Comparison of ENCODE assay signal across 1 cellular context in the genomic region with DNA sequence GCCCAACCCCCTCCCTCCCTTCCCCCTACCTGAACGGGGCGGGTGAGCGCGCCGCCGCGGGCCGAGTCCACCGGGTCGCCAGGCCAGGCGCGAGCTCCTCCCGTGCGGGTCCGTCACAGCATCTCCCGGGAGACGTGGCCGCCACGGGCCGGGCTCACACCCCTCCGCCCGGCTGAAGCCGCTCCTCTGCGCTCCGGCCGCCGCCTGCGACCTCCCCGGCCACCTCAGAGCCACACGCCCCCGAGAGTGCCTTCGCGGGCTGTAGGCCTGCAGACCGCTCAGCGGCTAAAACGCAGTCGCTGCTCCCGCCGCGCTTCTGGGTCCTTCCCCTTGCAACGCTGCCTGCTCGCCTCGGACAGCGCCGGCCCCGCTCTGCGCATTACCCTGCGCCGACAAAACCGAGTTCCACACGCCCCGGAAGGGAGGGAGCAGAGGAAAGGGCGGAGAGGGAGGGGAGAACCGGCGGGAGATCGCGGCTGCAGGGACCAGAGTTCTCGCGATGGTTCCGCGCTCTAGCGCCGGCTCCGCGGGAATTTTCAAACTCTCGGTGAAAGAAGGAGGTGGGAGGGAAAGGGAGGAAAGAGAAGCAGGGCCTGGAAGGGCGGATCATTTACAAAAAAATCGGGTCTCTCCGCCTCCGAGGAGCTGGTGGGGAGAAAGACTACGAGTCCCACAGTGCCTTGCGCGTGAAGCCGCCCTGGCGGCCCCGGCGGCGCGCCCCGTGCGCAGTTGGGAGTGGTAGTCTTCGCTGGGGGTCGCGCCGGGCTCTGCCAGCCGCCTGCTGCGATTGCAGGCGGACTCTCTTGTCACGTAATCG.
TF ChIP-seq lines count a peak whose summit lies in the region.

A gene with protein sequence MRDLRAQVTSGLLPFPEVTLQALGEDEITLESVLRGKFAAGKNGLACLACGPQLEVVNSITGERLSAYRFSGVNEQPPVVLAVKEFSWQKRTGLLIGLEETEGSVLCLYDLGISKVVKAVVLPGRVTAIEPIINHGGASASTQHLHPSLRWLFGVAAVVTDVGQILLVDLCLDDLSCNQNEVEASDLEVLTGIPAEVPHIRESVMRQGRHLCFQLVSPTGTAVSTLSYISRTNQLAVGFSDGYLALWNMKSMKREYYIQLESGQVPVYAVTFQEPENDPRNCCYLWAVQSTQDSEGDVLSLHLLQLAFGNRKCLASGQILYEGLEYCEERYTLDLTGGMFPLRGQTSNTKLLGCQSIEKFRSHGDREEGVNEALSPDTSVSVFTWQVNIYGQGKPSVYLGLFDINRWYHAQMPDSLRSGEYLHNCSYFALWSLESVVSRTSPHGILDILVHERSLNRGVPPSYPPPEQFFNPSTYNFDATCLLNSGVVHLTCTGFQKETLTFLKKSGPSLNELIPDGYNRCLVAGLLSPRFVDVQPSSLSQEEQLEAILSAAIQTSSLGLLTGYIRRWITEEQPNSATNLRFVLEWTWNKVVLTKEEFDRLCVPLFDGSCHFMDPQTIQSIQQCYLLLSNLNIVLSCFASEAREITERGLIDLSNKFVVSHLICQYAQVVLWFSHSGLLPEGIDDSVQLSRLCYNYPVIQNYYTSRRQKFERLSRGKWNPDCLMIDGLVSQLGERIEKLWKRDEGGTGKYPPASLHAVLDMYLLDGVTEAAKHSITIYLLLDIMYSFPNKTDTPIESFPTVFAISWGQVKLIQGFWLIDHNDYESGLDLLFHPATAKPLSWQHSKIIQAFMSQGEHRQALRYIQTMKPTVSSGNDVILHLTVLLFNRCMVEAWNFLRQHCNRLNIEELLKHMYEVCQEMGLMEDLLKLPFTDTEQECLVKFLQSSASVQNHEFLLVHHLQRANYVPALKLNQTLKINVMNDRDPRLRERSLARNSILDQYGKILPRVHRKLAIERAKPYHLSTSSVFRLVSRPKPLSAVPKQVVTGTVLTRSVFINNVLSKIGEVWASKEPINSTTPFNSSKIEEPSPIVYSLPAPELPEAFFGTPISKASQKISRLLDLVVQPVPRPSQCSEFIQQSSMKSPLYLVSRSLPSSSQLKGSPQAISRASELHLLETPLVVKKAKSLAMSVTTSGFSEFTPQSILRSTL (N-terminal part only) (minus strand): TSS at position 400 of the 817 bp plus-strand sequence. CDS start 13,578 bp downstream, outside the sequence.

TF ChIP-seq in WTC11, 78 proteins besides CTCF, POLR2A, EP300 and RAD21 (continued from another document and continues in another):
- TF ChIP-seq, protein P1, sequence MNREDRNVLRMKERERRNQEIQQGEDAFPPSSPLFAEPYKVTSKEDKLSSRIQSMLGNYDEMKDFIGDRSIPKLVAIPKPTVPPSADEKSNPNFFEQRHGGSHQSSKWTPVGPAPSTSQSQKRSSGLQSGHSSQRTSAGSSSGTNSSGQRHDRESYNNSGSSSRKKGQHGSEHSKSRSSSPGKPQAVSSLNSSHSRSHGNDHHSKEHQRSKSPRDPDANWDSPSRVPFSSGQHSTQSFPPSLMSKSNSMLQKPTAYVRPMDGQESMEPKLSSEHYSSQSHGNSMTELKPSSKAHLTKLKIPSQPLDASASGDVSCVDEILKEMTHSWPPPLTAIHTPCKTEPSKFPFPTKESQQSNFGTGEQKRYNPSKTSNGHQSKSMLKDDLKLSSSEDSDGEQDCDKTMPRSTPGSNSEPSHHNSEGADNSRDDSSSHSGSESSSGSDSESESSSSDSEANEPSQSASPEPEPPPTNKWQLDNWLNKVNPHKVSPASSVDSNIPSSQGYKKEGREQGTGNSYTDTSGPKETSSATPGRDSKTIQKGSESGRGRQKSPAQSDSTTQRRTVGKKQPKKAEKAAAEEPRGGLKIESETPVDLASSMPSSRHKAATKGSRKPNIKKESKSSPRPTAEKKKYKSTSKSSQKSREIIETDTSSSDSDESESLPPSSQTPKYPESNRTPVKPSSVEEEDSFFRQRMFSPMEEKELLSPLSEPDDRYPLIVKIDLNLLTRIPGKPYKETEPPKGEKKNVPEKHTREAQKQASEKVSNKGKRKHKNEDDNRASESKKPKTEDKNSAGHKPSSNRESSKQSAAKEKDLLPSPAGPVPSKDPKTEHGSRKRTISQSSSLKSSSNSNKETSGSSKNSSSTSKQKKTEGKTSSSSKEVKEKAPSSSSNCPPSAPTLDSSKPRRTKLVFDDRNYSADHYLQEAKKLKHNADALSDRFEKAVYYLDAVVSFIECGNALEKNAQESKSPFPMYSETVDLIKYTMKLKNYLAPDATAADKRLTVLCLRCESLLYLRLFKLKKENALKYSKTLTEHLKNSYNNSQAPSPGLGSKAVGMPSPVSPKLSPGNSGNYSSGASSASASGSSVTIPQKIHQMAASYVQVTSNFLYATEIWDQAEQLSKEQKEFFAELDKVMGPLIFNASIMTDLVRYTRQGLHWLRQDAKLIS (CRISPR knock-in tag; IDR thresholded peaks at IDR 0.05; ENCODE audit: borderline replicate concordance) = no peak
- 0 out of 2 replicates have a peak, but pooled peaks have one; percentile 19 for TF ChIP-seq NR1H2 (CRISPR knock-in tag; IDR thresholded peaks at IDR 0.05)
- TF ChIP-seq GTF2I (CRISPR knock-in tag; conservative IDR thresholded peaks at IDR 0.05) = no peak
- 0 out of 2 replicates have a peak, but pooled peaks have one; percentile 77 for TF ChIP-seq NFE2L1 (CRISPR knock-in tag; IDR thresholded peaks at IDR 0.05)
- no peak for TF ChIP-seq SMAD4 (CRISPR knock-in tag; IDR thresholded peaks at IDR 0.05)
- no peak for TF ChIP-seq EMX1 (CRISPR knock-in tag; IDR thresholded peaks at IDR 0.05)
- TF ChIP-seq CREM (CRISPR knock-in tag; IDR thresholded peaks at IDR 0.05) = peak; percentile 85
- TF ChIP-seq ETV6 (CRISPR knock-in tag; IDR thresholded peaks at IDR 0.05) = peak; percentile 90; the same call in 1 of the 2 replicates
- TF ChIP-seq, protein P2, sequence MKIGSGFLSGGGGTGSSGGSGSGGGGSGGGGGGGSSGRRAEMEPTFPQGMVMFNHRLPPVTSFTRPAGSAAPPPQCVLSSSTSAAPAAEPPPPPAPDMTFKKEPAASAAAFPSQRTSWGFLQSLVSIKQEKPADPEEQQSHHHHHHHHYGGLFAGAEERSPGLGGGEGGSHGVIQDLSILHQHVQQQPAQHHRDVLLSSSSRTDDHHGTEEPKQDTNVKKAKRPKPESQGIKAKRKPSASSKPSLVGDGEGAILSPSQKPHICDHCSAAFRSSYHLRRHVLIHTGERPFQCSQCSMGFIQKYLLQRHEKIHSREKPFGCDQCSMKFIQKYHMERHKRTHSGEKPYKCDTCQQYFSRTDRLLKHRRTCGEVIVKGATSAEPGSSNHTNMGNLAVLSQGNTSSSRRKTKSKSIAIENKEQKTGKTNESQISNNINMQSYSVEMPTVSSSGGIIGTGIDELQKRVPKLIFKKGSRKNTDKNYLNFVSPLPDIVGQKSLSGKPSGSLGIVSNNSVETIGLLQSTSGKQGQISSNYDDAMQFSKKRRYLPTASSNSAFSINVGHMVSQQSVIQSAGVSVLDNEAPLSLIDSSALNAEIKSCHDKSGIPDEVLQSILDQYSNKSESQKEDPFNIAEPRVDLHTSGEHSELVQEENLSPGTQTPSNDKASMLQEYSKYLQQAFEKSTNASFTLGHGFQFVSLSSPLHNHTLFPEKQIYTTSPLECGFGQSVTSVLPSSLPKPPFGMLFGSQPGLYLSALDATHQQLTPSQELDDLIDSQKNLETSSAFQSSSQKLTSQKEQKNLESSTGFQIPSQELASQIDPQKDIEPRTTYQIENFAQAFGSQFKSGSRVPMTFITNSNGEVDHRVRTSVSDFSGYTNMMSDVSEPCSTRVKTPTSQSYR (CRISPR knock-in tag; IDR thresholded peaks at IDR 0.05) = peak; percentile 75
- peak; percentile 61; the same call in 1 of the 2 replicates for TF ChIP-seq TCF7 (CRISPR knock-in tag; IDR thresholded peaks at IDR 0.05; ENCODE audit: low read depth)
- TF ChIP-seq, protein P3, sequence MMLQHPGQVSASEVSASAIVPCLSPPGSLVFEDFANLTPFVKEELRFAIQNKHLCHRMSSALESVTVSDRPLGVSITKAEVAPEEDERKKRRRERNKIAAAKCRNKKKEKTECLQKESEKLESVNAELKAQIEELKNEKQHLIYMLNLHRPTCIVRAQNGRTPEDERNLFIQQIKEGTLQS (CRISPR knock-in tag; conservative IDR thresholded peaks at IDR 0.05) = no peak
- TF ChIP-seq, protein P4, sequence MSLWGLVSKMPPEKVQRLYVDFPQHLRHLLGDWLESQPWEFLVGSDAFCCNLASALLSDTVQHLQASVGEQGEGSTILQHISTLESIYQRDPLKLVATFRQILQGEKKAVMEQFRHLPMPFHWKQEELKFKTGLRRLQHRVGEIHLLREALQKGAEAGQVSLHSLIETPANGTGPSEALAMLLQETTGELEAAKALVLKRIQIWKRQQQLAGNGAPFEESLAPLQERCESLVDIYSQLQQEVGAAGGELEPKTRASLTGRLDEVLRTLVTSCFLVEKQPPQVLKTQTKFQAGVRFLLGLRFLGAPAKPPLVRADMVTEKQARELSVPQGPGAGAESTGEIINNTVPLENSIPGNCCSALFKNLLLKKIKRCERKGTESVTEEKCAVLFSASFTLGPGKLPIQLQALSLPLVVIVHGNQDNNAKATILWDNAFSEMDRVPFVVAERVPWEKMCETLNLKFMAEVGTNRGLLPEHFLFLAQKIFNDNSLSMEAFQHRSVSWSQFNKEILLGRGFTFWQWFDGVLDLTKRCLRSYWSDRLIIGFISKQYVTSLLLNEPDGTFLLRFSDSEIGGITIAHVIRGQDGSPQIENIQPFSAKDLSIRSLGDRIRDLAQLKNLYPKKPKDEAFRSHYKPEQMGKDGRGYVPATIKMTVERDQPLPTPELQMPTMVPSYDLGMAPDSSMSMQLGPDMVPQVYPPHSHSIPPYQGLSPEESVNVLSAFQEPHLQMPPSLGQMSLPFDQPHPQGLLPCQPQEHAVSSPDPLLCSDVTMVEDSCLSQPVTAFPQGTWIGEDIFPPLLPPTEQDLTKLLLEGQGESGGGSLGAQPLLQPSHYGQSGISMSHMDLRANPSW (CRISPR knock-in tag; conservative IDR thresholded peaks at IDR 0.05; ENCODE audit: low read depth) = no peak
- TF ChIP-seq JUN (CRISPR knock-in tag; IDR thresholded peaks at IDR 0.05) = peak; percentile 59
- no peak for TF ChIP-seq ZBTB21 (CRISPR knock-in tag; IDR thresholded peaks at IDR 0.05; ENCODE audit: borderline replicate concordance)
- TF ChIP-seq ESRRA (CRISPR knock-in tag; IDR thresholded peaks at IDR 0.05; ENCODE audit: borderline replicate concordance) = peak; percentile 21; the same call in 1 of the 2 replicates
- TF ChIP-seq RELA (CRISPR knock-in tag; IDR thresholded peaks at IDR 0.05; ENCODE audit: borderline replicate concordance) = 0 out of 2 replicates have a peak, but pooled peaks have one; percentile 65
- TF ChIP-seq FOXK1 (CRISPR knock-in tag; IDR thresholded peaks at IDR 0.05) = peak; percentile 89
- TF ChIP-seq, protein P5, sequence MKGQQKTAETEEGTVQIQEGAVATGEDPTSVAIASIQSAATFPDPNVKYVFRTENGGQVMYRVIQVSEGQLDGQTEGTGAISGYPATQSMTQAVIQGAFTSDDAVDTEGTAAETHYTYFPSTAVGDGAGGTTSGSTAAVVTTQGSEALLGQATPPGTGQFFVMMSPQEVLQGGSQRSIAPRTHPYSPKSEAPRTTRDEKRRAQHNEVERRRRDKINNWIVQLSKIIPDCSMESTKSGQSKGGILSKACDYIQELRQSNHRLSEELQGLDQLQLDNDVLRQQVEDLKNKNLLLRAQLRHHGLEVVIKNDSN (CRISPR knock-in tag; IDR thresholded peaks at IDR 0.05) = peak; percentile 49; the same call in 1 of the 2 replicates
- TF ChIP-seq TP53 (CRISPR knock-in tag; IDR thresholded peaks at IDR 0.05) = peak; percentile 20; the same call in 1 of the 2 replicates
- TF ChIP-seq, protein P6, sequence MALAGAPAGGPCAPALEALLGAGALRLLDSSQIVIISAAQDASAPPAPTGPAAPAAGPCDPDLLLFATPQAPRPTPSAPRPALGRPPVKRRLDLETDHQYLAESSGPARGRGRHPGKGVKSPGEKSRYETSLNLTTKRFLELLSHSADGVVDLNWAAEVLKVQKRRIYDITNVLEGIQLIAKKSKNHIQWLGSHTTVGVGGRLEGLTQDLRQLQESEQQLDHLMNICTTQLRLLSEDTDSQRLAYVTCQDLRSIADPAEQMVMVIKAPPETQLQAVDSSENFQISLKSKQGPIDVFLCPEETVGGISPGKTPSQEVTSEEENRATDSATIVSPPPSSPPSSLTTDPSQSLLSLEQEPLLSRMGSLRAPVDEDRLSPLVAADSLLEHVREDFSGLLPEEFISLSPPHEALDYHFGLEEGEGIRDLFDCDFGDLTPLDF (CRISPR knock-in tag; IDR thresholded peaks at IDR 0.05) = 0 out of 2 replicates have a peak, but pooled peaks have one; percentile 33
- TF ChIP-seq, protein P7, sequence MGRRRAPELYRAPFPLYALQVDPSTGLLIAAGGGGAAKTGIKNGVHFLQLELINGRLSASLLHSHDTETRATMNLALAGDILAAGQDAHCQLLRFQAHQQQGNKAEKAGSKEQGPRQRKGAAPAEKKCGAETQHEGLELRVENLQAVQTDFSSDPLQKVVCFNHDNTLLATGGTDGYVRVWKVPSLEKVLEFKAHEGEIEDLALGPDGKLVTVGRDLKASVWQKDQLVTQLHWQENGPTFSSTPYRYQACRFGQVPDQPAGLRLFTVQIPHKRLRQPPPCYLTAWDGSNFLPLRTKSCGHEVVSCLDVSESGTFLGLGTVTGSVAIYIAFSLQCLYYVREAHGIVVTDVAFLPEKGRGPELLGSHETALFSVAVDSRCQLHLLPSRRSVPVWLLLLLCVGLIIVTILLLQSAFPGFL (CRISPR knock-in tag; IDR thresholded peaks at IDR 0.05; ENCODE audit: borderline replicate concordance) = 0 out of 2 replicates have a peak, but pooled peaks have one; percentile 48
- TF ChIP-seq, protein P8, sequence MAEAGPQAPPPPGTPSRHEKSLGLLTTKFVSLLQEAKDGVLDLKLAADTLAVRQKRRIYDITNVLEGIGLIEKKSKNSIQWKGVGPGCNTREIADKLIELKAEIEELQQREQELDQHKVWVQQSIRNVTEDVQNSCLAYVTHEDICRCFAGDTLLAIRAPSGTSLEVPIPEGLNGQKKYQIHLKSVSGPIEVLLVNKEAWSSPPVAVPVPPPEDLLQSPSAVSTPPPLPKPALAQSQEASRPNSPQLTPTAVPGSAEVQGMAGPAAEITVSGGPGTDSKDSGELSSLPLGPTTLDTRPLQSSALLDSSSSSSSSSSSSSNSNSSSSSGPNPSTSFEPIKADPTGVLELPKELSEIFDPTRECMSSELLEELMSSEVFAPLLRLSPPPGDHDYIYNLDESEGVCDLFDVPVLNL (CRISPR knock-in tag; IDR thresholded peaks at IDR 0.05; ENCODE audit: borderline replicate concordance, low read depth) = peak; percentile 91
- TF ChIP-seq KAT7 (CRISPR knock-in tag; IDR thresholded peaks at IDR 0.05; ENCODE audit: borderline replicate concordance) = peak; percentile 97
- TF ChIP-seq, protein P9, sequence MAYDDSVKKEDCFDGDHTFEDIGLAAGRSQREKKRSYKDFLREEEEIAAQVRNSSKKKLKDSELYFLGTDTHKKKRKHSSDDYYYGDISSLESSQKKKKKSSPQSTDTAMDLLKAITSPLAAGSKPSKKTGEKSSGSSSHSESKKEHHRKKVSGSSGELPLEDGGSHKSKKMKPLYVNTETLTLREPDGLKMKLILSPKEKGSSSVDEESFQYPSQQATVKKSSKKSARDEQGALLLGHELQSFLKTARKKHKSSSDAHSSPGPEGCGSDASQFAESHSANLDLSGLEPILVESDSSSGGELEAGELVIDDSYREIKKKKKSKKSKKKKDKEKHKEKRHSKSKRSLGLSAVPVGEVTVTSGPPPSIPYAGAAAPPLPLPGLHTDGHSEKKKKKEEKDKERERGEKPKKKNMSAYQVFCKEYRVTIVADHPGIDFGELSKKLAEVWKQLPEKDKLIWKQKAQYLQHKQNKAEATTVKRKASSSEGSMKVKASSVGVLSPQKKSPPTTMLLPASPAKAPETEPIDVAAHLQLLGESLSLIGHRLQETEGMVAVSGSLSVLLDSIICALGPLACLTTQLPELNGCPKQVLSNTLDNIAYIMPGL (CRISPR knock-in tag; IDR thresholded peaks at IDR 0.05) = peak; percentile 94
- TF ChIP-seq GRHL2 (CRISPR knock-in tag; IDR thresholded peaks at IDR 0.05; ENCODE audit: insufficient replicate concordance, severe bottlenecking) = no peak
